Comparison of ENCODE assay signal across 8 cellular contexts in genomic region chr9:113219972-113220371, GRCh38. TPM values are rescaled to one million over a fixed set of nuclear protein-coding genes. Genes with fewer than 3 reads are reported as not detected.
DNase-seq lines count a peak whose midpoint lies in the region; ATAC-seq and TF ChIP-seq lines count a peak whose summit lies in the region.

No MANE protein-coding gene starts in this region.

- no peaks in the 10 kb centered on the region for H3K36me3 ChIP-seq in colonic mucosa

- no peaks in the 10 kb centered on the region for H3K9me3 Mint-ChIP-seq in activated CD4-positive, alpha-beta T cell treated with anti-CD3 and anti-CD28 coated beads, Interleukin-2, amount 10 ng/mL, durations not matched to agents 24 days and 14 days
- H3K9me3 Mint-ChIP-seq in nephron progenitor cell: peaks cover 3% of the 10 kb centered on the region

- peaks cover 10% of the 10 kb centered on the region for H3K4me1 ChIP-seq in colonic mucosa
- peaks cover 14% of the 10 kb centered on the region for H3K4me1 ChIP-seq in foreskin keratinocyte

- H3K27me3 ChIP-seq in colonic mucosa: no peaks in the 10 kb centered on the region
- no peaks in the 10 kb centered on the region for H3K27me3 ChIP-seq in foreskin keratinocyte

- peak overlapping the region; percentile 94 for H3K27ac Mint-ChIP-seq in activated CD4-positive, alpha-beta T cell treated with anti-CD3 and anti-CD28 coated beads, Interleukin-2, amount 10 ng/mL, durations not matched to agents 24 days and 14 days
- H3K27ac Mint-ChIP-seq in nephron progenitor cell: no peak overlapping the region

- ATAC-seq in foreskin keratinocyte: no peak

- H3K4me3 ChIP-seq in colonic mucosa: peak overlapping the region; percentile 85

- peak overlapping the region; percentile 94 for H3K4me3 Mint-ChIP-seq in activated CD4-positive, alpha-beta T cell treated with anti-CD3 and anti-CD28 coated beads, Interleukin-2, amount 10 ng/mL, durations not matched to agents 24 days and 14 days
- peak overlapping the region; percentile 99 for H3K4me3 Mint-ChIP-seq in nephron progenitor cell

- H3K9ac ChIP-seq in colonic mucosa (ENCODE audit: low read depth in 2 of 2, low read length in 2 of 2): peak overlapping the region in 1 of 2 donors; percentile 93

- no peaks in the 10 kb centered on the region for H3K27me3 Mint-ChIP-seq in activated CD4-positive, alpha-beta T cell treated with anti-CD3 and anti-CD28 coated beads, Interleukin-2, amount 10 ng/mL, durations not matched to agents 24 days and 14 days
- H3K27me3 Mint-ChIP-seq in nephron progenitor cell (ENCODE audit: low read depth, poor library complexity): no peaks in the 10 kb centered on the region

- no peaks in the 10 kb centered on the region for H3K9me3 ChIP-seq in colonic mucosa

- H3K27ac ChIP-seq in colonic mucosa: peak overlapping the region; percentile 54
- H3K27ac ChIP-seq in foreskin keratinocyte: no peak overlapping the region

- DNase-seq in activated CD4-positive, alpha-beta T cell treated with anti-CD3 and anti-CD28 coated beads, Interleukin-2, amount 10 ng/mL, durations not matched to agents 24 days and 14 days: peak; percentile 72
- no peak for DNase-seq in activated CD4-positive, alpha-beta T cell treated with anti-CD3 and anti-CD28 coated beads for 4 hours
- peak; percentile 74 for DNase-seq in HCEC 1CT
- DNase-seq in MV-4-11 (lab: John Stamatoyannopoulos, UW): peak; percentile 88
- DNase-seq in colonic mucosa: no peak
- no peak for DNase-seq in nephron progenitor cell
- no peak for DNase-seq in pons (ENCODE audit: low spot score)
- DNase-seq in foreskin keratinocyte: no peak

- peaks cover 18% of the 10 kb centered on the region for H3K36me3 Mint-ChIP-seq in activated CD4-positive, alpha-beta T cell treated with anti-CD3 and anti-CD28 coated beads, Interleukin-2, amount 10 ng/mL, durations not matched to agents 24 days and 14 days (ENCODE audit: low read depth)
- H3K36me3 Mint-ChIP-seq in nephron progenitor cell (ENCODE audit: low read depth): peaks cover 8% of the 10 kb centered on the region

- TF ChIP-seq CTCF in colonic mucosa (IDR thresholded peaks at IDR 0.05): no peak
- no peak for TF ChIP-seq CTCF in nephron progenitor cell (IDR thresholded peaks at IDR 0.05)
- no peak for TF ChIP-seq CTCF in foreskin keratinocyte (conservative IDR thresholded peaks at IDR 0.05)

- H3K4me1 Mint-ChIP-seq in activated CD4-positive, alpha-beta T cell treated with anti-CD3 and anti-CD28 coated beads, Interleukin-2, amount 10 ng/mL, durations not matched to agents 24 days and 14 days: peaks cover 54% of the 10 kb centered on the region
- peaks cover 37% of the 10 kb centered on the region for H3K4me1 Mint-ChIP-seq in nephron progenitor cell

- intact Hi-C loops in activated CD4-positive, alpha-beta T cell treated with anti-CD3 and anti-CD28 coated beads, Interleukin-2, amount 10 ng/mL, durations not matched to agents 24 days and 14 days (cut with micrococcal nuclease): loop anchor here (1.0 to 10.0 kb wide), 7 partner anchors 68 to 888 kb away; partner anchors contain the start of genes C9orf43, KIAA1958, POLE3 and PTBP3
- intact Hi-C loops in colonic mucosa (cut with DNase I): no loop called here

RNA-seq across cellular contexts. Expression of gene FKBP15, which starts 1.1 kb away (rescaled TPM):
- 33.9 and 36.7 TPM in 2 replicates for total RNA-seq in activated CD4-positive, alpha-beta T cell treated with anti-CD3 and anti-CD28 coated beads, Interleukin-2, amount 10 ng/mL, durations not matched to agents 24 days and 14 days
- total RNA-seq in colonic mucosa: 10 to 100 TPM; 22.5 to 24.4 TPM
- total RNA-seq in foreskin keratinocyte: 21.9 and 23.6 TPM in 2 replicates
- 11.2 and 11.8 TPM in 2 replicates for polyA plus RNA-seq in foreskin keratinocyte

RNA-seq across cellular contexts. Expression of gene SLC31A1, which starts 1.4 kb away (rescaled TPM):
- total RNA-seq in activated CD4-positive, alpha-beta T cell treated with anti-CD3 and anti-CD28 coated beads, Interleukin-2, amount 10 ng/mL, durations not matched to agents 24 days and 14 days: 18.6 and 20.0 TPM in 2 replicates
- total RNA-seq in colonic mucosa (10 to 100 TPM; 51.1 to 57.1 TPM), foreskin keratinocyte (23.0 and 24.6 TPM in 2 replicates)
- 10.7 and 11.3 TPM in 2 replicates for polyA plus RNA-seq in foreskin keratinocyte

RNA-seq across cellular contexts. Expression of gene CDC26, which starts 55.4 kb away (rescaled TPM):
- total RNA-seq in activated CD4-positive, alpha-beta T cell treated with anti-CD3 and anti-CD28 coated beads, Interleukin-2, amount 10 ng/mL, durations not matched to agents 24 days and 14 days: 52.0 and 57.4 TPM in 2 replicates
- total RNA-seq in colonic mucosa: 10 to 100 TPM; 30.7 to 31.1 TPM
- 40.8 and 49.8 TPM in 2 replicates for total RNA-seq in foreskin keratinocyte
- polyA plus RNA-seq in foreskin keratinocyte: 65.5 and 78.3 TPM in 2 replicates

RNA-seq across cellular contexts. Expression of gene PRPF4, which starts 55.5 kb away (rescaled TPM):
- total RNA-seq in activated CD4-positive, alpha-beta T cell treated with anti-CD3 and anti-CD28 coated beads, Interleukin-2, amount 10 ng/mL, durations not matched to agents 24 days and 14 days: 63.6 and 64.6 TPM in 2 replicates
- total RNA-seq in colonic mucosa: 10 to 100 TPM; 16.0 to 25.9 TPM
- 41.0 and 48.1 TPM in 2 replicates for total RNA-seq in foreskin keratinocyte
- polyA plus RNA-seq in foreskin keratinocyte: 19.7 and 24.3 TPM in 2 replicates

Comparison
In these comparisons a context has a peak if more than half of its experiments do, and no peak if none do; other contexts are left out.
1. DNase-seq: peak in activated CD4-positive, alpha-beta T cell treated with anti-CD3 and anti-CD28 coated beads, Interleukin-2, amount 10 ng/mL, durations not matched to agents 24 days and 14 days (single experiment), HCEC 1CT (single experiment) and MV-4-11 (single experiment); none in activated CD4-positive, alpha-beta T cell treated with anti-CD3 and anti-CD28 coated beads for 4 hours (0 of 2), colonic mucosa (single experiment), nephron progenitor cell (single experiment), pons (single experiment) and foreskin keratinocyte (0 of 2).